8 cellular contexts compared by ENCODE assay signal in the genomic region with DNA sequence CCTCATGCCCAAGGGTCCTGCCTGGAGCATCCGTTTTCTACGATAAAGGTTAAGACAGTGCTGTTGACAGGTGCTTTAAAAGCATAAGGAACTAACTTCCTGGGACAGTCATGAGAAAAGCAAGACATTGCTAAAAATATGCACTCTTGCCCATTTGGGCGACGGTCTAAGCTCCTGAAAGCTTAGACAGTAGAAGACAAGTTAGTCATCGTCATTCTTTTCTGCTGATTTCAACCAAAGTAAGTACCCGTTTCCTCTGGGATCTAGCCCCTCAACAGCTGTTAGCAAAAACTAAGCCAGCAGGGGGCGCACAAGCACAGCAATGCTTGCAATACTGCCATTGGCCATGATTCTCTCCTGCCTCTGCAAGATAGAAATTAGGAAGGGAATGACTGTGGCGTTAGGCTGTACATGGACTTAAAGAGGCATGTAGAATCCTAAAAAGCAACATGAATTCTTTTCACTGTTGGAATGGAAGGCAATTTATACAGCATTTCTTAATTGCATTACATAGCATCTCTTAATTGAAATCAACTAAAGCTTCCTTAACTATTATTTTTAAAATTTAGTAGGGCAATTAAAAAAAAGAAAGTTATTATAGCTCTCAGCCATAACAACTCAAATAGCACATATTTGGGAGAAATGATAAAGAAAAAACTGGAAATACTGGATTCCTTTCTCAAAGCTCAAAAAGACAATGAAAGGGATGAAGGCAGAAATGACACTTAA.
DNase-seq lines count a peak whose midpoint lies in the region; ATAC-seq, FAIRE-seq and TF ChIP-seq lines count a peak whose summit lies in the region.

No MANE protein-coding gene starts in this region.

- no peaks in the 10 kb centered on the region for H3K79me2 ChIP-seq in mammary epithelial cell (ENCODE audit: insufficient read depth, low read length)

- H3K27me3 ChIP-seq in WERI-Rb-1 (ENCODE audit: insufficient read depth, low read depth, severe bottlenecking) (peaks cover 79% of the 10 kb centered on the region), mammary epithelial cell (ENCODE audit: insufficient read depth, low read length) (no peaks in the 10 kb centered on the region)

- no peak overlapping the region for H2AFZ ChIP-seq in mammary epithelial cell (ENCODE audit: low read depth, low read length)

- 11% methylated on average over 8 of the region's 8 CpGs for WGBS in mammary epithelial cell (ENCODE audit: low coverage, missing lambda C conversion rate)

- CTCF ChIA-PET in mammary epithelial cell (lab: Charles Lee; ENCODE audit: low non-redundant PET) = interaction anchor here (0.5 to 1.0 kb wide), 5 partner anchors 22 to 1523 kb away, joined by 3 to 5 read pairs (median 3); no protein-coding TSS in a partner anchor

- H3K9ac ChIP-seq in mammary epithelial cell (ENCODE audit: insufficient read depth, low read length) = no peak overlapping the region

- FAIRE-seq in A204.1 (lab: Jason Lieb, UNC) = peak; percentile 82

- H4K20me1 ChIP-seq in mammary epithelial cell (ENCODE audit: insufficient read depth, low read length) = no peaks in the 10 kb centered on the region

- intact Hi-C loops in mammary epithelial cell (cut with micrococcal nuclease) = loop anchor here (1.0 to 10.0 kb wide), 6 partner anchors 187 to 755 kb away; partner anchors contain the start of gene KIZ

- H3K4me3 ChIP-seq in WERI-Rb-1 (ENCODE audit: low read depth, low read length) (no peak overlapping the region), mammary epithelial cell (replicated peaks in 1 of 3; ENCODE audit: insufficient read depth in 1 of 3, low read depth in 2 of 3, low read length in 3 of 3) (no peak overlapping the region)

- dilution Hi-C loops in mammary epithelial cell (cut with HindIII; ENCODE audit: low sequenced_read_pairs) = no loop called here

- TF ChIP-seq CTCF in WERI-Rb-1 (IDR thresholded peaks at IDR 0.05; ENCODE audit: low read depth, low read length) (peak; percentile 85), mammary epithelial cell (conservative IDR thresholded peaks at IDR 0.05 in 1 of 2, IDR thresholded peaks at IDR 0.05 in 1 of 2; ENCODE audit: extremely low read depth in 1 of 2, insufficient read depth in 1 of 2, low read depth in 1 of 2, low read length in 2 of 2) (peak; percentile 93 to 98)

- H3K4me2 ChIP-seq in mammary epithelial cell (ENCODE audit: insufficient read depth, low read depth, low read length) = no peak overlapping the region

- H3K36me3 ChIP-seq in WERI-Rb-1 (no peaks in the 10 kb centered on the region), mammary epithelial cell (ENCODE audit: insufficient read depth, low read length) (no peaks in the 10 kb centered on the region)

- BruUV-seq in mammary epithelial cell (replicated peaks; lab: Mats Ljungman, UMichigan) = no TSS peak

- in situ Hi-C loops in mammary epithelial cell (cut with MboI; ENCODE audit: low sequenced_read_pairs in 2 of 2) = loop anchor here (10.0 to 25.0 kb wide), 3 partner anchors 352 to 645 kb away; no protein-coding TSS in a partner anchor

- peak; percentile 89 for ATAC-seq in GM18511 (IDR thresholded peaks at IDR 0.05; ENCODE audit: unreplicated experiment)
- ATAC-seq in HG03175 (IDR thresholded peaks at IDR 0.05; ENCODE audit: unreplicated experiment) = peak; percentile 85

- peak; percentile 77 for DNase-seq in NCI-H2227 treated with DMSO at 0.1 percent for 48 hours (lab: John Stamatoyannopoulos, UW)
- DNase-seq in WERI-Rb-1 = peak; percentile 84
- peak; percentile 72 for DNase-seq in mammary epithelial cell
- DNase-seq in islet precursor cell = peak; percentile 97
- DNase-seq in stimulated activated CD4-positive, alpha-beta T cell treated with anti-CD3 and anti-CD28 coated beads, Interleukin-1b, Interleukin-23, amount 100 ng/mL, for 1 hour (ENCODE audit: low read depth in 2 of 2) = peak; percentile 63 to 81

- no peaks in the 10 kb centered on the region for H3K4me1 ChIP-seq in mammary epithelial cell (ENCODE audit: insufficient read depth, low read length)

- H3K9me3 ChIP-seq in WERI-Rb-1 (ENCODE audit: severe bottlenecking) (no peaks in the 10 kb centered on the region), mammary epithelial cell (replicated peaks; ENCODE audit: insufficient read depth, low read length) (no peaks in the 10 kb centered on the region)

- H3K27ac ChIP-seq in WERI-Rb-1 (no peak overlapping the region), mammary epithelial cell (ENCODE audit: insufficient read depth, low read depth, low read length) (no peak overlapping the region)
